In genomic region chr1:161177112-161177935, GRCh38 we compare ENCODE assay signal across 8 cellular contexts. TPM values are rescaled to one million over a fixed set of nuclear protein-coding genes. Genes with fewer than 3 reads are reported as not detected.
A peak's percentile ranks its signal among the peaks of the same experiment; 100 is the strongest.
DNase-seq lines count a peak whose midpoint lies in the region; TF ChIP-seq lines count a peak whose summit lies in the region.

B4GALT3 (minus strand) TSS chr1:161177507; CDS start chr1:161176060, 1,447 bp downstream.

- H3K9me3 ChIP-seq in H9 (ENCODE audit: control insufficient read depth, low read depth, low read length) (no peaks in the 10 kb centered on the region), MM.1S (replicated peaks; ENCODE audit: insufficient read depth, low read length) (no peaks in the 10 kb centered on the region)

- no peak within 1 kb of the TSS for H3K4ac ChIP-seq in H9 (ENCODE audit: low read depth, low read length)

- H4K20me1 ChIP-seq in H9 (ENCODE audit: control insufficient read depth, insufficient read depth, insufficient read length), result no peaks in the 10 kb centered on the region
- 0 out of 2 replicates have a peak, but pooled peaks cover 6% of the 10 kb centered on the region for H4K20me1 ChIP-seq in MM.1S (ENCODE audit: insufficient read depth, low read length)

- no peak within 1 kb of the TSS for H2BK15ac ChIP-seq in H9 (ENCODE audit: low read depth, low read length)

- H3K9ac ChIP-seq in H9 (ENCODE audit: extremely low read depth, insufficient read length, low read length), result peak within 1 kb of the TSS; percentile 78
- peak within 1 kb of the TSS; percentile 87 for H3K9ac ChIP-seq in MM.1S (ENCODE audit: low read length)

- peak within 1 kb of the TSS; percentile 88 for H3K4me3 ChIP-seq in MM.1S (ENCODE audit: low read length)
- H3K4me3 ChIP-seq in fibroblast of the aortic adventitia (ENCODE audit: low read depth, low read length), result peak within 1 kb of the TSS; percentile 99

- H2BK20ac ChIP-seq in H9 (ENCODE audit: low read depth, low read length, poor library complexity, severe bottlenecking), result no peak within 1 kb of the TSS

- no peak within 1 kb of the TSS for H4K91ac ChIP-seq in H9 (ENCODE audit: insufficient read length, low read depth, low read length)

- peaks cover 25% of the 10 kb centered on the region; the same call in 1 of the 2 replicates for H3K36me3 ChIP-seq in MM.1S (replicated peaks; ENCODE audit: insufficient read depth, low read length)

- no peak within 1 kb of the TSS for H3K23ac ChIP-seq in H9 (ENCODE audit: insufficient read length, low read depth, low read length)

- H3K56ac ChIP-seq in H9 (ENCODE audit: insufficient read length, low read depth, low read length), result no peak within 1 kb of the TSS

- peak within 1 kb of the TSS; percentile 93 for H3K14ac ChIP-seq in H9 (ENCODE audit: insufficient read depth, low read length)

- no peaks in the 10 kb centered on the region for H3K9me2 ChIP-seq in MM.1S (replicated peaks; ENCODE audit: insufficient read depth, low read length)

- no peaks in the 10 kb centered on the region for H3K9me3 Mint-ChIP-seq in H9
- H3K9me3 Mint-ChIP-seq in nephron progenitor cell, result no peaks in the 10 kb centered on the region
- no peaks in the 10 kb centered on the region for H3K9me3 Mint-ChIP-seq in stimulated activated naive CD8-positive, alpha-beta T cell treated with anti-CD3 and anti-CD28 coated beads, Interleukin-15, Interleukin-2, amounts not matched to agents 100 ng/mL and 50 ng/mL, for 24 hours

- no peak within 1 kb of the TSS for H2BK5ac ChIP-seq in H9 (ENCODE audit: insufficient read length, low read length)

- WGBS in H9 (ENCODE audit: extremely low coverage, insufficient read length, low lambda C conversion rate), result no CpG with 5 or more reads among the region's 50 CpGs

- H3K4me3 Mint-ChIP-seq in H9 (peak within 1 kb of the TSS; percentile 93 to 100), nephron progenitor cell (peak within 1 kb of the TSS; percentile 100)
- H3K4me3 Mint-ChIP-seq in stimulated activated naive CD8-positive, alpha-beta T cell treated with anti-CD3 and anti-CD28 coated beads, Interleukin-15, Interleukin-2, amounts not matched to agents 100 ng/mL and 50 ng/mL, for 24 hours, result peak within 1 kb of the TSS; percentile 100

- H4K5ac ChIP-seq in H9 (ENCODE audit: insufficient read length, low read depth, low read length), result no peak within 1 kb of the TSS

- H3F3A ChIP-seq in MM.1S (ENCODE audit: insufficient read depth, low read length), result peaks cover 35% of the 10 kb centered on the region

- no peak within 1 kb of the TSS for H3K27ac ChIP-seq in H9 (ENCODE audit: insufficient read length, low read depth, low read length)
- peak within 1 kb of the TSS; percentile 91 for H3K27ac ChIP-seq in MM.1S (ENCODE audit: low read length)

- H3K4me2 ChIP-seq in H9 (ENCODE audit: insufficient read depth, insufficient read length, low read length) (peak within 1 kb of the TSS; percentile 76), MM.1S (ENCODE audit: low read depth, low read length) (peak within 1 kb of the TSS; percentile 97)

- H2AFZ ChIP-seq in H9 (ENCODE audit: low read length) (no peak within 1 kb of the TSS), MM.1S (ENCODE audit: low read length) (peak within 1 kb of the TSS; percentile 46)

- TF ChIP-seq CTCF in H9 (conservative IDR thresholded peaks at IDR 0.05) (peak; percentile 50; the same call in 2 of the 3 replicates), MM.1S (IDR thresholded peaks at IDR 0.05; ENCODE audit: low read length) (peak; percentile 42), fibroblast of the aortic adventitia (IDR thresholded peaks at IDR 0.05; ENCODE audit: insufficient read depth, low read length) (no peak), nephron progenitor cell (IDR thresholded peaks at IDR 0.05) (no peak)

- H3K36me3 Mint-ChIP-seq in H9 (ENCODE audit: insufficient read depth in 1 of 3, low read depth in 3 of 3) (peaks cover 13 to 37% (median 35%) of the 10 kb centered on the region in 3 experiments; a peak in 6 of 7 replicates), nephron progenitor cell (ENCODE audit: low read depth) (peaks cover 23% of the 10 kb centered on the region)
- H3K36me3 Mint-ChIP-seq in stimulated activated naive CD8-positive, alpha-beta T cell treated with anti-CD3 and anti-CD28 coated beads, Interleukin-15, Interleukin-2, amounts not matched to agents 100 ng/mL and 50 ng/mL, for 24 hours (ENCODE audit: low read depth), result peaks cover 33% of the 10 kb centered on the region

- H3K4me1 Mint-ChIP-seq in H9 (peaks cover 19 to 21% of the 10 kb centered on the region in 2 experiments), nephron progenitor cell (peaks cover 31% of the 10 kb centered on the region)
- peaks cover 62% of the 10 kb centered on the region for H3K4me1 Mint-ChIP-seq in stimulated activated naive CD8-positive, alpha-beta T cell treated with anti-CD3 and anti-CD28 coated beads, Interleukin-15, Interleukin-2, amounts not matched to agents 100 ng/mL and 50 ng/mL, for 24 hours (ENCODE audit: low read depth)

- H3T11ph ChIP-seq in H9 (ENCODE audit: low read length), result no peak within 1 kb of the TSS

- DNase-seq in ELR (ENCODE audit: low read depth) (peak; percentile 82), H9 (peak; percentile 94), MM.1S (peak; percentile 94), SHP77 treated with DMSO at 0.1 percent for 48 hours (lab: John Stamatoyannopoulos, UW) (peak; percentile 94), activated gamma-delta T cell (lab: John Stamatoyannopoulos, UW) (peak; percentile 84), fibroblast of the aortic adventitia (ENCODE audit: low read depth) (peak; percentile 62), nephron progenitor cell (peak; percentile 98)

- H3K27ac Mint-ChIP-seq in H9 (peak within 1 kb of the TSS; percentile 99 to 100 (median 100)), nephron progenitor cell (peak within 1 kb of the TSS; percentile 99)
- peak within 1 kb of the TSS; percentile 99 for H3K27ac Mint-ChIP-seq in stimulated activated naive CD8-positive, alpha-beta T cell treated with anti-CD3 and anti-CD28 coated beads, Interleukin-15, Interleukin-2, amounts not matched to agents 100 ng/mL and 50 ng/mL, for 24 hours

- H3K27me3 Mint-ChIP-seq in H9 (ENCODE audit: low read depth) (peaks cover 3% of the 10 kb centered on the region), nephron progenitor cell (ENCODE audit: low read depth, poor library complexity) (peaks cover 7% of the 10 kb centered on the region)
- no peaks in the 10 kb centered on the region for H3K27me3 Mint-ChIP-seq in stimulated activated naive CD8-positive, alpha-beta T cell treated with anti-CD3 and anti-CD28 coated beads, Interleukin-15, Interleukin-2, amounts not matched to agents 100 ng/mL and 50 ng/mL, for 24 hours

- peaks cover 6% of the 10 kb centered on the region for H3K23me2 ChIP-seq in H9 (ENCODE audit: insufficient read length, low read depth, low read length, poor library complexity, severe bottlenecking)

- no peak within 1 kb of the TSS for H2BK12ac ChIP-seq in H9 (ENCODE audit: insufficient read length, low read depth, low read length)

- no peaks in the 10 kb centered on the region; the same call in 1 of the 2 replicates for H3K4me1 ChIP-seq in H9 (ENCODE audit: insufficient read depth, low read length)
- H3K4me1 ChIP-seq in MM.1S (ENCODE audit: low read length), result peaks cover 56% of the 10 kb centered on the region

- H3K27me3 ChIP-seq in H9 (ENCODE audit: insufficient read depth, low read length) (no peaks in the 10 kb centered on the region), MM.1S (replicated peaks; ENCODE audit: insufficient read depth, low read length) (no peaks in the 10 kb centered on the region)

- no peak within 1 kb of the TSS for H4K8ac ChIP-seq in H9 (replicated peaks; ENCODE audit: insufficient read length, low read depth, low read length)

- no peak within 1 kb of the TSS for H2AK5ac ChIP-seq in H9 (ENCODE audit: insufficient read length, low read length)

- H3K18ac ChIP-seq in H9 (ENCODE audit: insufficient read length, low read depth, low read length), result peak within 1 kb of the TSS; percentile 91

- no peak within 1 kb of the TSS for H2BK120ac ChIP-seq in H9 (ENCODE audit: low read depth, low read length, poor library complexity, severe bottlenecking)

- H3K79me2 ChIP-seq in H9 (ENCODE audit: insufficient read depth, low read length), result no peaks in the 10 kb centered on the region
- H3K79me2 ChIP-seq in MM.1S (ENCODE audit: low read length), result peaks cover 51% of the 10 kb centered on the region

- H3K79me1 ChIP-seq in H9 (ENCODE audit: insufficient read depth, low read depth, low read length, poor library complexity, severe bottlenecking), result no peaks in the 10 kb centered on the region

RNA-seq across cellular contexts. Expression of gene B4GALT3, which starts in this region (rescaled TPM):
- total RNA-seq in H9 (2021), result 31.8 and 33.1 TPM in 2 replicates
- total RNA-seq in fibroblast of the aortic adventitia (ENCODE audit: low replicate concordance), result 8.3 and 11.4 TPM in 2 replicates

Comparison
In these comparisons a context has a peak if more than half of its experiments do, and no peak if none do; other contexts are left out.
1. CTCF ChIP-seq: peak in H9 (single experiment) and MM.1S (single experiment); none in fibroblast of the aortic adventitia (single experiment) and nephron progenitor cell (single experiment).
2. Peak in every context shown above with its lines, with median percentiles within 50 percentile points of each other: DNase-seq, H3K27ac Mint-ChIP-seq and H3K4me3 Mint-ChIP-seq.